Comparison of ENCODE assay signal across 21 cellular contexts in genomic region chr19:32611161-32611560, GRCh38.
"Had no signal": no experiment of that assay in that cellular context is flagged by ENCODE, and none has a peak within 500 bp of the region (broad histone marks: within the 10 kb centered on the region; RNA-seq: fewer than 3 reads in every experiment).

No MANE protein-coding gene starts in this region.

- DNase-seq: activated CD4-positive, alpha-beta memory T cell treated with anti-CD3 and anti-CD28 coated beads for 36 hours; activated CD4-positive, alpha-beta T cell treated with anti-CD3 and anti-CD28 coated beads for 36 hours; activated gamma-delta T cell treated with Interleukin-2 at 50 U/mL for 16 hours; activated naive CD8-positive, alpha-beta T cell treated with anti-CD3 and anti-CD28 coated beads for 36 hours; activated T-cell treated with anti-CD3 and anti-CD28 coated beads for 4 hours; amniotic stem cell; cerebellar nuclear complex; effector CD8-positive, alpha-beta T cell; immature natural killer cell; left ventricle myocardium superior; naive thymus-derived CD8-positive, alpha-beta T cell; stimulated activated CD4-positive, alpha-beta T cell treated with anti-CD3 and anti-CD28 coated beads, Interleukin-12 subunit alpha, Interleukin-12 subunit beta, amount 100 ng/mL, for 4 hours; stimulated activated CD4-positive, alpha-beta T cell treated with anti-CD3 and anti-CD28 coated beads, Interleukin-1b, Interleukin-23, amount 100 ng/mL, for 48 hours; stimulated activated CD8-positive, alpha-beta memory T cell treated with anti-CD3 and anti-CD28 coated beads, Interleukin-4, amount 100 ng/mL, for 48 hours; stimulated activated naive CD4-positive, alpha-beta T cell; SW 1271; T-helper 2 cell; thyroid gland; uterus had no signal

- ATAC-seq: activated CD4-positive, alpha-beta T cell treated with anti-CD3 and anti-CD28 coated beads for 36 hours; left ventricle myocardium superior; naive thymus-derived CD8-positive, alpha-beta T cell had no signal

- H3K4me3 ChIP-seq: breast epithelium, esophagus muscularis mucosa, thyroid gland, uterus had no signal
